9 cellular contexts compared by ENCODE assay signal in the genomic region with DNA sequence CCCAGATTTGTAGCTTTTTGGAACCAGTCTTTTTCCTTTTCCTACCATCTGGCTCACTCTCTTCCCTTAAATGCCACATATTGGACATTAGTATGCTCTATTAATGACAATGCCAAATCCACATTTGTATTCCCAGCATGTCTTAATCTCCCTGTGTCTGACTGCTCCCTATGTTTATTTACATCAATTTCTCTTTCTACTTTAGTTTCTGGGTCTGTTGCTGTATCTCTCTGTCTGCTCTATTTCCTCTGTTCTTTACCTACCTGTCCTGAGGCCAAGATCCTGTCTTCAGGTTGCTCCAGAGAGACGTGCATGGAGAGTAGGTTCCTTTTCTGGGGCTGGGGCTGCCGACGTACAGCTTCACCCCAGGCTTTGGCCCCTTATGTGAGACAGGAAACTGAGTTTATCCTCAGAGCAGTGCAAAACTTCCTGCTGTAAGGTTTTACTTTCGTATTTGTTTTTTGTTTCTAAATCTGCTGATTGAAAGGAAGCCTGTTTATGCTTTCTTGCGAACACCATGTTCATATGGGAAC. TPM values are rescaled to one million over a fixed set of nuclear protein-coding genes. Genes with fewer than 3 reads are reported as not detected.
DNase-seq lines count a peak whose midpoint lies in the region; ATAC-seq and FAIRE-seq lines count a peak whose summit lies in the region.
"Had no signal": no experiment of that assay in that cellular context is flagged by ENCODE, and none has a peak within 500 bp of the region (broad histone marks: within the 10 kb centered on the region; RNA-seq: fewer than 3 reads in every experiment).

No MANE protein-coding gene starts in this region.

- H3K9me3 ChIP-seq in BLaER1 treated with 17β-estradiol and CSF1 and Interleukin-3, amounts not matched to agents 10 nM and 100 nM (replicated peaks in 1 of 11): peaks cover 0 to 18% (median 2%) of the 10 kb centered on the region in 11 experiments; a peak in 8 of 22 replicates
- no peaks in the 10 kb centered on the region for H3K9me3 ChIP-seq in mononuclear cell (ENCODE audit: low read depth, low read length)

- peak; percentile 87 for ATAC-seq in GM19395 (IDR thresholded peaks at IDR 0.05; ENCODE audit: unreplicated experiment)
- peak; percentile 63 for ATAC-seq in HG03457 (IDR thresholded peaks at IDR 0.05; ENCODE audit: unreplicated experiment)

- H4K20me1 ChIP-seq in BLaER1 treated with 17β-estradiol and CSF1 and Interleukin-3, amounts not matched to agents 10 nM and 100 nM: no peaks in the 10 kb centered on the region

- FAIRE-seq in RCC 7860 (lab: Jason Lieb, UNC): no peak

- H3K27ac ChIP-seq in BLaER1 treated with 17β-estradiol and CSF1 and Interleukin-3, amounts not matched to agents 10 nM and 100 nM: peak overlapping the region; percentile 62 to 83 (median 78)
- no peak overlapping the region for H3K27ac ChIP-seq in substantia nigra (ENCODE audit: low read depth, low read length, poor library complexity, severe bottlenecking)

- peak overlapping the region; percentile 34 to 64 (median 48); a peak in 18 of 20 replicates for H3K4me3 ChIP-seq in BLaER1 treated with 17β-estradiol and CSF1 and Interleukin-3, amounts not matched to agents 10 nM and 100 nM
- peak overlapping the region; percentile 57 for H3K4me3 ChIP-seq in mononuclear cell (ENCODE audit: low read length)

- no peaks in the 10 kb centered on the region for H3K36me3 ChIP-seq in BLaER1 treated with 17β-estradiol and CSF1 and Interleukin-3, amounts not matched to agents 10 nM and 100 nM

- H3K4me1 ChIP-seq in BLaER1 treated with 17β-estradiol and CSF1 and Interleukin-3, amounts not matched to agents 10 nM and 100 nM: peaks cover 19 to 49% (median 26%) of the 10 kb centered on the region in 10 experiments
- H3K4me1 ChIP-seq in mononuclear cell (ENCODE audit: insufficient read depth, low read length): peaks cover 41% of the 10 kb centered on the region

- DNase-seq in activated T-helper 1 cell treated with Interleukin-2 at 50 U/mL for 16 hours (ENCODE audit: low read depth) (peak; percentile 21), substantia nigra (lab: John Stamatoyannopoulos, UW) (no peak), iPS-NIHi11 (ENCODE audit: low spot score) (no peak), RCC 7860 (ENCODE audit: low spot score) (no peak)

- peak overlapping the region; percentile 50 to 71 (median 67); a peak in 21 of 22 replicates for H3K9ac ChIP-seq in BLaER1 treated with 17β-estradiol and CSF1 and Interleukin-3, amounts not matched to agents 10 nM and 100 nM

- H3K4me2 ChIP-seq in BLaER1 treated with 17β-estradiol and CSF1 and Interleukin-3, amounts not matched to agents 10 nM and 100 nM: peak overlapping the region; percentile 72 to 90 (median 82)

- H3K27me3 ChIP-seq in BLaER1 treated with 17β-estradiol and CSF1 and Interleukin-3, amounts not matched to agents 10 nM and 100 nM: no peaks in the 10 kb centered on the region
- H3K27me3 ChIP-seq in mononuclear cell (ENCODE audit: insufficient read depth, low read length): no peaks in the 10 kb centered on the region

RNA-seq across cellular contexts. Expression of a gene that starts 25.6 kb away (rescaled TPM):
- total RNA-seq in mononuclear cell: 0.10 TPM
- total RNA-seq: Daoy had no signal

RNA-seq across cellular contexts. Expression of a gene that starts 36.7 kb away (rescaled TPM):
- total RNA-seq in mononuclear cell: not detected
- total RNA-seq: Daoy had no signal

RNA-seq across cellular contexts. Expression of a gene that starts 53.3 kb away (rescaled TPM):
- total RNA-seq in mononuclear cell: not detected
- total RNA-seq: Daoy had no signal
